ENCODE assay signal across 28 cellular contexts in the genomic region with DNA sequence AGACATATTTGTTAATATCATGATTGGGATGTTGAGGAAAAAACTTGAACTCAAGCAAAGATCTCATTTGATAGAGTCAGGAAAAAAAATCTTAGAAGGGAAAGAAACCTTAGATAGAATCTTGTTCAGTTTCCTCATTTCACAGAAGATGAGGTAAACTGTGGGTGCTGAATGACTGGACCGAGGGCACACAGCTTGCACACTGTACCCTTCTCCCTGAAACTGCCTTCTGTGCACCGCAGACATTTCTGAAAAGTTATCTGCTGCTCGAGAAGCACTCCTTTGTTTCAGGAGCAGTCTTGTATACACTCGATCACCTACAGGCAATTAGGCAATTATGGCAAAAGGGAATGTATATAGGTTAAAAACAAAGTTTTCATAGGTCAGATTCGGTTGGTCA.
"Had no signal": no experiment of that assay in that cellular context is flagged by ENCODE, and none has a peak within 500 bp of the region (broad histone marks: within the 10 kb centered on the region; RNA-seq: fewer than 3 reads in every experiment).

No MANE protein-coding gene starts in this region.

- H3K4me3 ChIP-seq: esophagus squamous epithelium, heart right ventricle, lung, ovary, psoas muscle, sigmoid colon, stomach, thyroid gland, vagina had no signal

- H3K4me3 Mint-ChIP-seq: effector memory CD8-positive, alpha-beta T cell; immature natural killer cell; memory B cell; natural killer cell had no signal

- H3K9me3 ChIP-seq: esophagus squamous epithelium, heart right ventricle, ovary, psoas muscle, sigmoid colon, stomach, thyroid gland, vagina had no signal

- ATAC-seq: effector memory CD8-positive, alpha-beta T cell; heart right ventricle; left ventricle myocardium superior; natural killer cell; psoas muscle; right cardiac atrium had no signal

- H3K27ac ChIP-seq: esophagus squamous epithelium, heart right ventricle, ovary, psoas muscle, sigmoid colon, stomach, thyroid gland, vagina had no signal

- H3K27ac Mint-ChIP-seq: effector memory CD8-positive, alpha-beta T cell; immature natural killer cell; natural killer cell had no signal

- H3K27me3 ChIP-seq: esophagus squamous epithelium, ovary, sigmoid colon, thyroid gland, vagina had no signal

- DNase-seq: cortex of kidney; effector memory CD8-positive, alpha-beta T cell; erythroblast; esophagus squamous epithelium; foreskin melanocyte; glutamatergic neuron; heart right ventricle; hypothalamus; immature natural killer cell; islet precursor cell; kidney glomerular epithelial cell; left ventricle myocardium superior; natural killer cell; occipital lobe; ovary; posterior cingulate gyrus; psoas muscle; right cardiac atrium; sigmoid colon; stimulated activated CD4-positive, alpha-beta T cell treated with anti-CD3 and anti-CD28 coated beads, Interleukin-2, amount 100 ng/mL, for 24 hours; stimulated activated CD4-positive, alpha-beta T cell treated with anti-CD3 and anti-CD28 coated beads, Interleukin-4, amount 100 ng/mL, for 24 hours; stimulated activated naive CD4-positive, alpha-beta T cell treated with Interleukin-2 at 50 U/mL for 16 hours; stomach; thyroid gland; trophoblast cell had no signal

- H3K4me1 ChIP-seq: esophagus squamous epithelium, psoas muscle, sigmoid colon, stomach, thyroid gland, vagina had no signal

- H3K36me3 ChIP-seq: esophagus squamous epithelium, heart right ventricle, ovary, sigmoid colon, stomach, thyroid gland, vagina had no signal

- H3K9me3 Mint-ChIP-seq: effector memory CD8-positive, alpha-beta T cell; immature natural killer cell; memory B cell; natural killer cell had no signal

- H3K4me1 Mint-ChIP-seq: immature natural killer cell had no signal

- H3K27me3 Mint-ChIP-seq: effector memory CD8-positive, alpha-beta T cell; memory B cell had no signal

- H3K36me3 Mint-ChIP-seq: natural killer cell had no signal
